In the genomic region with DNA sequence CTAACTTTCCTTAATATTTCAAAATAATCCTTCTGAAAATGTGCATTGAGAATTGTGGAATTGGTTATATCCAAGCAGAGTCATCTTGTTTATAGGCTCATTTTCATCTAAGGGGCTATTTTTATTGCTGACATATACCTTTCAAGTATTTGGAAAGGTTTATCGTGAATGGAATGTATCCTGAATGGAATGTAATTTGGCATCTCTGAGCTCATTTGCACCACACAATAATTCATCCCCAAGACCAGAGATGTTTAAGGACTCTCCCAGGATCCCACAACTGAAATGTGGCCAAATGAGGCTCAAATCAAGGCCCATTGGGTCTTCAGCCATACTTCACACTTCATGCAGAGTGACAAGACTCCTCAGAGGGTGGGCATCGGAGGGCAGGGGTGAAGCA, we compare ENCODE assay signal across 33 cellular contexts.
"Had no signal": no experiment of that assay in that cellular context is flagged by ENCODE, and none has a peak within 500 bp of the region (broad histone marks: within the 10 kb centered on the region; RNA-seq: fewer than 3 reads in every experiment).

No MANE protein-coding gene starts in this region.

- H3K36me3 ChIP-seq: Peyer's patch had no signal

- H3K9me3 Mint-ChIP-seq: activated B cell treated with CpG ODN at 0.5 μM for 24 hours; activated CD4-positive, alpha-beta memory T cell treated with anti-CD3 and anti-CD28 coated beads for 36 hours; activated naive CD4-positive, alpha-beta T cell treated with anti-CD3 and anti-CD28 coated beads, Interleukin-2, amount 10 ng/mL, durations not matched to agents 7 days and 5 days; activated naive CD8-positive, alpha-beta T cell treated with anti-CD3 and anti-CD28 coated beads, Interleukin-2, amount 50 U/mL, for 24 hours; T-cell had no signal

- H3K27ac ChIP-seq: Peyer's patch, VCaP had no signal

- ATAC-seq: activated naive CD8-positive, alpha-beta T cell treated with anti-CD3 and anti-CD28 coated beads, Interleukin-2, amount 50 U/mL, for 24 hours; PC-3; SK-N-SH treated with all-trans-retinoic acid at 6 μM for 48 hours; T-cell had no signal

- H3K9me3 ChIP-seq: Peyer's patch had no signal

- H3K4me3 ChIP-seq: Peyer's patch had no signal

- H3K27ac Mint-ChIP-seq: activated B cell treated with CpG ODN at 0.5 μM for 24 hours; activated CD4-positive, alpha-beta memory T cell treated with anti-CD3 and anti-CD28 coated beads for 36 hours; activated naive CD4-positive, alpha-beta T cell treated with anti-CD3 and anti-CD28 coated beads, Interleukin-2, amount 10 ng/mL, durations not matched to agents 7 days and 5 days; activated naive CD8-positive, alpha-beta T cell; activated naive CD8-positive, alpha-beta T cell treated with anti-CD3 and anti-CD28 coated beads, Interleukin-2, amount 50 U/mL, for 24 hours; T-cell had no signal

- H3K27me3 Mint-ChIP-seq: activated B cell treated with CpG ODN at 0.5 μM for 24 hours; activated CD4-positive, alpha-beta memory T cell treated with anti-CD3 and anti-CD28 coated beads for 36 hours; activated naive CD8-positive, alpha-beta T cell had no signal

- DNase-seq: activated B cell treated with CpG ODN at 0.5 μM for 24 hours; activated CD4-positive, alpha-beta memory T cell treated with anti-CD3 and anti-CD28 coated beads for 36 hours; activated CD4-positive, alpha-beta T cell treated with anti-CD3 and anti-CD28 coated beads for 4 hours; activated CD4-positive, alpha-beta T cell treated with anti-CD3 and anti-CD28 coated beads, Interleukin-2, amount 50 U/mL, for 1 hour; activated CD4-positive, CD25-positive, alpha-beta regulatory T cell treated with anti-CD3 and anti-CD28 coated beads, Interleukin-2, amount 50 U/mL, for 72 hours; activated CD8-positive, alpha-beta memory T cell treated with anti-CD3 and anti-CD28 coated beads, Interleukin-2, amount 50 U/mL, for 4 hours; activated effector memory CD4-positive, alpha-beta T cell treated with Interleukin-2 at 50 U/mL for 16 hours; activated naive CD4-positive, alpha-beta T cell treated with anti-CD3 and anti-CD28 coated beads, Interleukin-2, amount 10 ng/mL, durations not matched to agents 7 days and 5 days; activated naive CD8-positive, alpha-beta T cell treated with anti-CD3 and anti-CD28 coated beads, Interleukin-2, amount 50 U/mL, for 24 hours; activated T-cell treated with anti-CD3 and anti-CD28 coated beads for 4 hours; activated T-cell treated with anti-CD3 and anti-CD28 coated beads, Interleukin-2, amount 50 U/mL, for 48 hours; anterior cingulate cortex; Karpas-422; NCI-H1048; NCI-H1105 treated with DMSO at 0.1 percent for 48 hours; NCI-H1436; NCI-H1694; NCI-H2029; NCI-H345; NCI-H510A; NCI-H526; NCI-H748 treated with DMSO at 0.1 percent for 48 hours; NK-92 treated with Interleukin-12 subunit alpha and Interleukin-12 subunit beta, amount 100 ng/mL, for 24 hours; PC-3; Peyer's patch; RPMI8226; SHP77 treated with DMSO at 0.1 percent for 48 hours; T-cell; T-helper 2 cell; T-helper 9 cell had no signal

- H3K36me3 Mint-ChIP-seq: activated CD4-positive, alpha-beta memory T cell treated with anti-CD3 and anti-CD28 coated beads for 36 hours; activated naive CD4-positive, alpha-beta T cell treated with anti-CD3 and anti-CD28 coated beads, Interleukin-2, amount 10 ng/mL, durations not matched to agents 7 days and 5 days; activated naive CD8-positive, alpha-beta T cell; T-cell had no signal

- H3K27me3 ChIP-seq: Peyer's patch had no signal

- H3K4me3 Mint-ChIP-seq: activated B cell treated with CpG ODN at 0.5 μM for 24 hours; activated CD4-positive, alpha-beta memory T cell treated with anti-CD3 and anti-CD28 coated beads for 36 hours; activated naive CD4-positive, alpha-beta T cell treated with anti-CD3 and anti-CD28 coated beads, Interleukin-2, amount 10 ng/mL, durations not matched to agents 7 days and 5 days; activated naive CD8-positive, alpha-beta T cell; activated naive CD8-positive, alpha-beta T cell treated with anti-CD3 and anti-CD28 coated beads, Interleukin-2, amount 50 U/mL, for 24 hours; T-cell had no signal
